ENCODE assay signal across 1 cellular context in the genomic region with DNA sequence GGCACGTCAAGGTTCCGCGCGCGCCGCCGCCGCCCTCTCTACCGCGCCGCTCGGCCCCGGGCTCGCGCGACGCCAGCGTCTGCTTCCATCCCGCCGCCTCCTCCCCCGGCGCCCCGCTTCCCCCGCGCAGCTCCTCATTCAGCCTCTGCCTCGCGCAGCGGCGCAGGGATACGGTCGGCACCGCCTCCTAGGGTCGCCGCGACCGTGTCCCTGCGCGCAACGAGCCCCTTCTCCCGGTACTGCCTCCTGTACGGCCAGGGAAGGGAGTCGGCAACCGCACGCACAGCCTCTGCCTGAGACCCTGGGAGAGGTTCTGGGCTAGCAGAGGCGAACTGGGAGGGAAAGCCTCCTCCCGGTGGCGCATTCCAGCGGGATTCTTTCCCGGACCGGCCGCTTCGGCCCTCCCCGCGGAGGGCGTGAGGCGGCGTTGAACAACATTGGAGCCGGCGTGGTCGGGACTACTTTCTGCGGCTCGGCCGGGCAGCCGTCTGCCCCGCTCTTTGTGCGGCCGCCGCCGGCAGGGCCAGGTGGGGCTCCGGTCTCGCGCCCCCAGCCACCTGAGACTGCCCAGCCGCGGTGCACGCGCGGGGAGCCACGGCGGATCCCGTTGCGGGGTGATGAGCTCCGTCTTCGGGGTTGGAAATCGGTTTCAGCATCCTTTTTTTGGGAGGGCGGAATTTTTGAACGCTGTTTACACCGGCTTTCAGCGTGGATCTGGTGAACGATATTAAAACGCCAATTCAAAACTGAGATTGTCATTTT.
TF ChIP-seq lines count a peak whose summit lies in the region.

Gene LRP6, minus strand, starts transcription at position 172 of the 762 bp plus-strand sequence. CDS start 309 bp downstream, outside the sequence.

TF ChIP-seq in HepG2, 621 proteins besides CTCF, POLR2A, EP300 and RAD21 (continued from another document and continues in another):
- peak; percentile 77 for TF ChIP-seq HNRNPH1 (optimal IDR thresholded peaks at IDR 0.05; ENCODE audit: low read depth, low read length)
- TF ChIP-seq, protein P1, sequence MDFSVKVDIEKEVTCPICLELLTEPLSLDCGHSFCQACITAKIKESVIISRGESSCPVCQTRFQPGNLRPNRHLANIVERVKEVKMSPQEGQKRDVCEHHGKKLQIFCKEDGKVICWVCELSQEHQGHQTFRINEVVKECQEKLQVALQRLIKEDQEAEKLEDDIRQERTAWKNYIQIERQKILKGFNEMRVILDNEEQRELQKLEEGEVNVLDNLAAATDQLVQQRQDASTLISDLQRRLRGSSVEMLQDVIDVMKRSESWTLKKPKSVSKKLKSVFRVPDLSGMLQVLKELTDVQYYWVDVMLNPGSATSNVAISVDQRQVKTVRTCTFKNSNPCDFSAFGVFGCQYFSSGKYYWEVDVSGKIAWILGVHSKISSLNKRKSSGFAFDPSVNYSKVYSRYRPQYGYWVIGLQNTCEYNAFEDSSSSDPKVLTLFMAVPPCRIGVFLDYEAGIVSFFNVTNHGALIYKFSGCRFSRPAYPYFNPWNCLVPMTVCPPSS (IDR thresholded peaks at IDR 0.05), result no peak
- 0 out of 2 replicates have a peak, but pooled peaks have one; percentile 57 for TF ChIP-seq HOXA9 (CRISPR knock-in tag; IDR thresholded peaks at IDR 0.05; ENCODE audit: borderline replicate concordance)
- peak; percentile 98 for TF ChIP-seq ASH2L (IDR thresholded peaks at IDR 0.05; ENCODE audit: insufficient read length, low read depth, low read length)
- TF ChIP-seq GFI1 (CRISPR knock-in tag; IDR thresholded peaks at IDR 0.05; ENCODE audit: borderline replicate concordance), result peak; percentile 95
- TF ChIP-seq ZNF564 (CRISPR knock-in tag; IDR thresholded peaks at IDR 0.05), result peak; percentile 94
- peak; percentile 12; the same call in 1 of the 2 replicates for TF ChIP-seq MIER3 (CRISPR knock-in tag; IDR thresholded peaks at IDR 0.05; ENCODE audit: borderline replicate concordance)
- no peak for TF ChIP-seq TBL1XR1 (IDR thresholded peaks at IDR 0.05; ENCODE audit: borderline replicate concordance, low read length, partially characterized antibody)
- no peak for TF ChIP-seq PBX2 (CRISPR knock-in tag; IDR thresholded peaks at IDR 0.05)
- peak; percentile 84 for TF ChIP-seq RFXAP (CRISPR knock-in tag; IDR thresholded peaks at IDR 0.05; ENCODE audit: borderline replicate concordance)
- TF ChIP-seq PPARG (CRISPR knock-in tag; conservative IDR thresholded peaks at IDR 0.05), result peak; percentile 65
- peak; percentile 71; the same call in 1 of the 2 replicates for TF ChIP-seq NFYB (CRISPR knock-in tag; IDR thresholded peaks at IDR 0.05)
- TF ChIP-seq, protein P2, sequence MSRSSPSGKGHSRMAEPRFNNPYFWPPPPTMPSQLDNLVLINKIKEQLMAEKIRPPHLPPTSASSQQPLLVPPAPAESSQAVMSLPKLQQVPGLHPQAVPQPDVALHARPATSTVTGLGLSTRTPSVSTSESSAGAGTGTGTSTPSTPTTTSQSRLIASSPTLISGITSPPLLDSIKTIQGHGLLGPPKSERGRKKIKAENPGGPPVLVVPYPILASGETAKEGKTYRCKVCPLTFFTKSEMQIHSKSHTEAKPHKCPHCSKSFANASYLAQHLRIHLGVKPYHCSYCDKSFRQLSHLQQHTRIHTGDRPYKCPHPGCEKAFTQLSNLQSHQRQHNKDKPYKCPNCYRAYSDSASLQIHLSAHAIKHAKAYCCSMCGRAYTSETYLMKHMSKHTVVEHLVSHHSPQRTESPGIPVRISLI (CRISPR knock-in tag; IDR thresholded peaks at IDR 0.05; ENCODE audit: borderline replicate concordance), result peak; percentile 78
- no peak for TF ChIP-seq MLLT10 (CRISPR knock-in tag; IDR thresholded peaks at IDR 0.05)
- TF ChIP-seq ZNF891 (CRISPR knock-in tag; IDR thresholded peaks at IDR 0.05), result peak; percentile 99
- TF ChIP-seq LCORL (IDR thresholded peaks at IDR 0.05), result no peak
- peak; percentile 90 for TF ChIP-seq LCORL (CRISPR knock-in tag; IDR thresholded peaks at IDR 0.05)
- 0 out of 2 replicates have a peak, but pooled peaks have one; percentile 29 for TF ChIP-seq NFKBIZ (CRISPR knock-in tag; IDR thresholded peaks at IDR 0.05)
- TF ChIP-seq ARNTL (CRISPR knock-in tag; IDR thresholded peaks at IDR 0.05), result peak; percentile 92
- peak; percentile 87; the same call in 1 of the 2 replicates for TF ChIP-seq HOXD1 (CRISPR knock-in tag; IDR thresholded peaks at IDR 0.05)
- TF ChIP-seq NR0B2 (CRISPR knock-in tag; IDR thresholded peaks at IDR 0.05), result peak; percentile 96
- TF ChIP-seq ZNF550 (CRISPR knock-in tag; IDR thresholded peaks at IDR 0.05; ENCODE audit: borderline replicate concordance), result no peak
- TF ChIP-seq ZNF879 (CRISPR knock-in tag; IDR thresholded peaks at IDR 0.05), result peak; percentile 95; the same call in 1 of the 2 replicates
- TF ChIP-seq RBFOX2 (IDR thresholded peaks at IDR 0.05; ENCODE audit: low read depth, low read length), result peak; percentile 92
- TF ChIP-seq, protein P3, sequence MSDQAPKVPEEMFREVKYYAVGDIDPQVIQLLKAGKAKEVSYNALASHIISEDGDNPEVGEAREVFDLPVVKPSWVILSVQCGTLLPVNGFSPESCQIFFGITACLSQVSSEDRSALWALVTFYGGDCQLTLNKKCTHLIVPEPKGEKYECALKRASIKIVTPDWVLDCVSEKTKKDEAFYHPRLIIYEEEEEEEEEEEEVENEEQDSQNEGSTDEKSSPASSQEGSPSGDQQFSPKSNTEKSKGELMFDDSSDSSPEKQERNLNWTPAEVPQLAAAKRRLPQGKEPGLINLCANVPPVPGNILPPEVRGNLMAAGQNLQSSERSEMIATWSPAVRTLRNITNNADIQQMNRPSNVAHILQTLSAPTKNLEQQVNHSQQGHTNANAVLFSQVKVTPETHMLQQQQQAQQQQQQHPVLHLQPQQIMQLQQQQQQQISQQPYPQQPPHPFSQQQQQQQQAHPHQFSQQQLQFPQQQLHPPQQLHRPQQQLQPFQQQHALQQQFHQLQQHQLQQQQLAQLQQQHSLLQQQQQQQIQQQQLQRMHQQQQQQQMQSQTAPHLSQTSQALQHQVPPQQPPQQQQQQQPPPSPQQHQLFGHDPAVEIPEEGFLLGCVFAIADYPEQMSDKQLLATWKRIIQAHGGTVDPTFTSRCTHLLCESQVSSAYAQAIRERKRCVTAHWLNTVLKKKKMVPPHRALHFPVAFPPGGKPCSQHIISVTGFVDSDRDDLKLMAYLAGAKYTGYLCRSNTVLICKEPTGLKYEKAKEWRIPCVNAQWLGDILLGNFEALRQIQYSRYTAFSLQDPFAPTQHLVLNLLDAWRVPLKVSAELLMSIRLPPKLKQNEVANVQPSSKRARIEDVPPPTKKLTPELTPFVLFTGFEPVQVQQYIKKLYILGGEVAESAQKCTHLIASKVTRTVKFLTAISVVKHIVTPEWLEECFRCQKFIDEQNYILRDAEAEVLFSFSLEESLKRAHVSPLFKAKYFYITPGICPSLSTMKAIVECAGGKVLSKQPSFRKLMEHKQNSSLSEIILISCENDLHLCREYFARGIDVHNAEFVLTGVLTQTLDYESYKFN (CRISPR knock-in tag; conservative IDR thresholded peaks at IDR 0.05), result peak; percentile 85
- peak; percentile 100 for TF ChIP-seq RBM39 (IDR thresholded peaks at IDR 0.05; ENCODE audit: low read depth, low read length, poor library complexity, severe bottlenecking)
- no peak; the same call in 1 of the 2 replicates for TF ChIP-seq MEIS2 (CRISPR knock-in tag; IDR thresholded peaks at IDR 0.05)
- TF ChIP-seq MEIS1 (CRISPR knock-in tag; IDR thresholded peaks at IDR 0.05; ENCODE audit: borderline replicate concordance), result peak; percentile 96
- TF ChIP-seq RARG (CRISPR knock-in tag; IDR thresholded peaks at IDR 0.05; ENCODE audit: low read depth), result peak; percentile 99
- no peak for TF ChIP-seq HMGA1 (CRISPR knock-in tag; conservative IDR thresholded peaks at IDR 0.05)
- TF ChIP-seq ETV5 (CRISPR knock-in tag; IDR thresholded peaks at IDR 0.05; ENCODE audit: borderline replicate concordance), result peak; percentile 64
- peak; percentile 83; the same call in 1 of the 2 replicates for TF ChIP-seq ZNF33A (CRISPR knock-in tag; IDR thresholded peaks at IDR 0.05; ENCODE audit: borderline replicate concordance)
- TF ChIP-seq, protein P4, sequence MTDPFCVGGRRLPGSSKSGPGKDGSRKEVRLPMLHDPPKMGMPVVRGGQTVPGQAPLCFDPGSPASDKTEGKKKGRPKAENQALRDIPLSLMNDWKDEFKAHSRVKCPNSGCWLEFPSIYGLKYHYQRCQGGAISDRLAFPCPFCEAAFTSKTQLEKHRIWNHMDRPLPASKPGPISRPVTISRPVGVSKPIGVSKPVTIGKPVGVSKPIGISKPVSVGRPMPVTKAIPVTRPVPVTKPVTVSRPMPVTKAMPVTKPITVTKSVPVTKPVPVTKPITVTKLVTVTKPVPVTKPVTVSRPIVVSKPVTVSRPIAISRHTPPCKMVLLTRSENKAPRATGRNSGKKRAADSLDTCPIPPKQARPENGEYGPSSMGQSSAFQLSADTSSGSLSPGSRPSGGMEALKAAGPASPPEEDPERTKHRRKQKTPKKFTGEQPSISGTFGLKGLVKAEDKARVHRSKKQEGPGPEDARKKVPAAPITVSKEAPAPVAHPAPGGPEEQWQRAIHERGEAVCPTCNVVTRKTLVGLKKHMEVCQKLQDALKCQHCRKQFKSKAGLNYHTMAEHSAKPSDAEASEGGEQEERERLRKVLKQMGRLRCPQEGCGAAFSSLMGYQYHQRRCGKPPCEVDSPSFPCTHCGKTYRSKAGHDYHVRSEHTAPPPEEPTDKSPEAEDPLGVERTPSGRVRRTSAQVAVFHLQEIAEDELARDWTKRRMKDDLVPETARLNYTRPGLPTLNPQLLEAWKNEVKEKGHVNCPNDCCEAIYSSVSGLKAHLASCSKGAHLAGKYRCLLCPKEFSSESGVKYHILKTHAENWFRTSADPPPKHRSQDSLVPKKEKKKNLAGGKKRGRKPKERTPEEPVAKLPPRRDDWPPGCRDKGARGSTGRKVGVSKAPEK (CRISPR knock-in tag; IDR thresholded peaks at IDR 0.05; ENCODE audit: borderline replicate concordance), result no peak
- TF ChIP-seq, protein P5, sequence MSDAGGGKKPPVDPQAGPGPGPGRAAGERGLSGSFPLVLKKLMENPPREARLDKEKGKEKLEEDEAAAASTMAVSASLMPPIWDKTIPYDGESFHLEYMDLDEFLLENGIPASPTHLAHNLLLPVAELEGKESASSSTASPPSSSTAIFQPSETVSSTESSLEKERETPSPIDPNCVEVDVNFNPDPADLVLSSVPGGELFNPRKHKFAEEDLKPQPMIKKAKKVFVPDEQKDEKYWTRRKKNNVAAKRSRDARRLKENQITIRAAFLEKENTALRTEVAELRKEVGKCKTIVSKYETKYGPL (CRISPR knock-in tag; IDR thresholded peaks at IDR 0.05), result peak; percentile 80; the same call in 1 of the 2 replicates
- peak; percentile 99 for TF ChIP-seq ZNF225 (CRISPR knock-in tag; IDR thresholded peaks at IDR 0.05)
- peak; percentile 99 for TF ChIP-seq ZNF230 (CRISPR knock-in tag; IDR thresholded peaks at IDR 0.05)
- peak; percentile 34; the same call in 1 of the 2 replicates for TF ChIP-seq ZFP36L2 (CRISPR knock-in tag; IDR thresholded peaks at IDR 0.05)
- TF ChIP-seq ZXDC (CRISPR knock-in tag; IDR thresholded peaks at IDR 0.05), result 0 out of 2 replicates have a peak, but pooled peaks have one; percentile 16
- TF ChIP-seq, protein P6, sequence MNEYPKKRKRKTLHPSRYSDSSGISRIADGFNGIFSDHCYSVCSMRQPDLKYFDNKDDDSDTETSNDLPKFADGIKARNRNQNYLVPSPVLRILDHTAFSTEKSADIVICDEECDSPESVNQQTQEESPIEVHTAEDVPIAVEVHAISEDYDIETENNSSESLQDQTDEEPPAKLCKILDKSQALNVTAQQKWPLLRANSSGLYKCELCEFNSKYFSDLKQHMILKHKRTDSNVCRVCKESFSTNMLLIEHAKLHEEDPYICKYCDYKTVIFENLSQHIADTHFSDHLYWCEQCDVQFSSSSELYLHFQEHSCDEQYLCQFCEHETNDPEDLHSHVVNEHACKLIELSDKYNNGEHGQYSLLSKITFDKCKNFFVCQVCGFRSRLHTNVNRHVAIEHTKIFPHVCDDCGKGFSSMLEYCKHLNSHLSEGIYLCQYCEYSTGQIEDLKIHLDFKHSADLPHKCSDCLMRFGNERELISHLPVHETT (CRISPR knock-in tag; conservative IDR thresholded peaks at IDR 0.05), result peak; percentile 82; the same call in 1 of the 2 replicates
- no peak for TF ChIP-seq E2F2 (CRISPR knock-in tag; IDR thresholded peaks at IDR 0.05; ENCODE audit: borderline replicate concordance)
- TF ChIP-seq PHF5A (CRISPR knock-in tag; IDR thresholded peaks at IDR 0.05; ENCODE audit: low read depth, unreplicated experiment), result no peak
- TF ChIP-seq ZSCAN21 (CRISPR knock-in tag; IDR thresholded peaks at IDR 0.05; ENCODE audit: borderline replicate concordance), result peak; percentile 92
- TF ChIP-seq XBP1 (CRISPR knock-in tag; IDR thresholded peaks at IDR 0.05), result no peak
